Comparison of ENCODE assay signal across 8 cellular contexts in genomic region chr9:87725900-87726709, GRCh38. TPM values are rescaled to one million over a fixed set of nuclear protein-coding genes. Genes with fewer than 3 reads are reported as not detected.
DNase-seq lines count a peak whose midpoint lies in the region; ATAC-seq, FAIRE-seq and TF ChIP-seq lines count a peak whose summit lies in the region.

TSS of gene CTSL (plus strand) at chr9:87726119. CDS start at chr9:87727604, 1,485 bp downstream.

- no peaks in the 10 kb centered on the region for H3K9me3 Mint-ChIP-seq in activated naive CD4-positive, alpha-beta T cell treated with anti-CD3 and anti-CD28 coated beads, Interleukin-2, amount 50 U/mL, for 72 hours
- no peaks in the 10 kb centered on the region for H3K9me3 Mint-ChIP-seq in natural killer cell treated with Interleukin-12 subunit alpha and Interleukin-12 subunit beta and Interleukin-15 and Interleukin-18, amount 100 ng/mL, for 72 hours

- H3K27ac ChIP-seq in HL-60 (replicated peaks), result no peak within 1 kb of the TSS

- peak within 1 kb of the TSS; percentile 66 for H3K4me3 ChIP-seq in HL-60 (replicated peaks; ENCODE audit: insufficient read depth, low read length)

- no peak for TF ChIP-seq CTCF in HL-60 (IDR thresholded peaks at IDR 0.05; ENCODE audit: insufficient read depth, low read length)

- no peak for FAIRE-seq in frontal cortex (lab: Jason Lieb, UNC)

- peak within 1 kb of the TSS; percentile 80 for H3K4me3 Mint-ChIP-seq in natural killer cell treated with Interleukin-12 subunit alpha and Interleukin-12 subunit beta and Interleukin-15 and Interleukin-18, amount 100 ng/mL, for 72 hours

- peak; percentile 42 to 95 (median 90) for DNase-seq in C1 segment of cervical spinal cord (lab: John Stamatoyannopoulos, UW)
- DNase-seq in HL-60 (ENCODE audit: low read depth in 1 of 2, low spot score in 1 of 2), result peak; percentile 46 to 51
- peak; percentile 41 to 57 for DNase-seq in SHP77 (lab: John Stamatoyannopoulos, UW)
- DNase-seq in activated naive CD4-positive, alpha-beta T cell treated with anti-CD3 and anti-CD28 coated beads, Interleukin-2, amount 50 U/mL, for 72 hours (ENCODE audit: low spot score in 2 of 2), result peak; percentile 35 to 66
- peak; percentile 84 to 88 for DNase-seq in frontal cortex (ENCODE audit: low spot score in 2 of 2)
- DNase-seq in natural killer cell treated with Interleukin-12 subunit alpha and Interleukin-12 subunit beta and Interleukin-15 and Interleukin-18, amount 100 ng/mL, for 72 hours (ENCODE audit: low spot score), result peak; percentile 67
- peak; percentile 90 for DNase-seq in stromal cell of bone marrow (ENCODE audit: low read depth)

- peaks cover 31 to 32% of the 10 kb centered on the region in 2 donors for H3K27me3 Mint-ChIP-seq in natural killer cell treated with Interleukin-12 subunit alpha and Interleukin-12 subunit beta and Interleukin-15 and Interleukin-18, amount 100 ng/mL, for 72 hours

- H3K4me1 Mint-ChIP-seq in natural killer cell treated with Interleukin-12 subunit alpha and Interleukin-12 subunit beta and Interleukin-15 and Interleukin-18, amount 100 ng/mL, for 72 hours (ENCODE audit: low read depth in 2 of 2), result peaks cover 0 to 6% of the 10 kb centered on the region in 2 donors

- ATAC-seq in activated naive CD4-positive, alpha-beta T cell treated with anti-CD3 and anti-CD28 coated beads, Interleukin-2, amount 50 U/mL, for 72 hours, result peak; percentile 88 to 91
- peak; percentile 71 to 80 for ATAC-seq in natural killer cell treated with Interleukin-12 subunit alpha and Interleukin-12 subunit beta and Interleukin-15 and Interleukin-18, amount 100 ng/mL, for 72 hours
- ATAC-seq in HG03025 (IDR thresholded peaks at IDR 0.05; ENCODE audit: low FRiP score, unreplicated experiment), result no peak

- H3K27me3 ChIP-seq in HL-60 (ENCODE audit: insufficient read depth, poor library complexity, severe bottlenecking), result peaks cover 9% of the 10 kb centered on the region

- peak within 1 kb of the TSS; percentile 77 to 79 for H3K27ac Mint-ChIP-seq in activated naive CD4-positive, alpha-beta T cell treated with anti-CD3 and anti-CD28 coated beads, Interleukin-2, amount 50 U/mL, for 72 hours
- H3K27ac Mint-ChIP-seq in natural killer cell treated with Interleukin-12 subunit alpha and Interleukin-12 subunit beta and Interleukin-15 and Interleukin-18, amount 100 ng/mL, for 72 hours, result peak within 1 kb of the TSS; percentile 22 to 50

- H3K36me3 Mint-ChIP-seq in activated naive CD4-positive, alpha-beta T cell treated with anti-CD3 and anti-CD28 coated beads, Interleukin-2, amount 50 U/mL, for 72 hours, result peaks cover 0 to 15% of the 10 kb centered on the region in 2 donors
- H3K36me3 Mint-ChIP-seq in natural killer cell treated with Interleukin-12 subunit alpha and Interleukin-12 subunit beta and Interleukin-15 and Interleukin-18, amount 100 ng/mL, for 72 hours, result no peaks in the 10 kb centered on the region

RNA-seq across cellular contexts. Expression of gene CTSL, which starts in this region (rescaled TPM):
- total RNA-seq in activated naive CD4-positive, alpha-beta T cell treated with anti-CD3 and anti-CD28 coated beads, Interleukin-2, amount 50 U/mL, for 72 hours, result 1 to 10 TPM; 5.2 to 6.7 TPM
- total RNA-seq in frontal cortex, result 33.0 TPM
- total RNA-seq in natural killer cell treated with Interleukin-12 subunit alpha and Interleukin-12 subunit beta and Interleukin-15 and Interleukin-18, amount 100 ng/mL, for 72 hours, result 1 to 10 TPM in 1 of 2 donors, under 1 TPM in 1; 0.45 to 2.4 TPM
